ENCODE assay signal across 8 cellular contexts in the genomic region with DNA sequence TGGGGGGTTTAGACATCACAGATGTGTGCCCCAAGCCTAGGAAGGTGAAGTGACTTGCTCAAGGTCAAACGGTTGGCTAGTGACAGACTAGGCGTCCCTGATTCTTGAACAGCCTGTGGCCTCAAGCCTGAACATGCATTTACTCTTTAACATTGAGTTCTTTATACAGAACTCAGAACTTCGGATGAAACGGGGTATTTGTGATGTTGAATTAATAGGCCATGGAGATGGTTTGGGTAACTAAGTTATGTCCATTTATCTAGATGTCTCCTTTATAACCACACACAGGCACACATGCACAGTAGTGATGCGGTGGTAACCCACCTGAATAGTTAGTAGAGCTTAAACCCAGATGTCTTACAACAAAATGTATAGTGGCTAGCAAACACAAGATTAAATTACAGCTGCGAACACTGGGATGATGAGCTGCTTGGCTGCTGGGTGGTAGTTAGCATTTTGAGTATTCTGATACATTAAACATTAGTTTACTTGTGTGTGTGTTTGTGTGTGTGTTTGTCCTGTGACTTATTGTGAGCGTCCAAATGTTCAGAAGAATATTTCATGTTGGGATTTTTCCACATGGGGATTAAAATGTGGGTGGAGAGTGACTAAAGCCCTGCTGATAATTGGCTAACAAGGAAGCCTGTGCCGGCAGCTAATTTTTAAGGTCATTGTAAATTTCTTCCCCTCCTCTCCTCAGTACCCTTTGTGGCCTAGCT. TPM values are rescaled to one million over a fixed set of nuclear protein-coding genes. Genes with fewer than 3 reads are reported as not detected.
A peak's percentile ranks its signal among the peaks of the same experiment; 100 is the strongest.
DNase-seq lines count a peak whose midpoint lies in the region; ATAC-seq and TF ChIP-seq lines count a peak whose summit lies in the region.

No MANE protein-coding gene starts in this region.

- no peaks in the 10 kb centered on the region for H3K27me3 ChIP-seq in CD4-positive, alpha-beta T cell (ENCODE audit: control insufficient read depth, insufficient read depth, low read length)

- intact Hi-C loops in CD4-positive, alpha-beta T cell (cut with DNase I, micrococcal nuclease) = loop anchor here (2.0 to 5.0 kb wide), 7 partner anchors 13 to 223 kb away; a partner anchor contains a TSS

- peak overlapping the region; percentile 98 for H3K4me3 Mint-ChIP-seq in CD4-positive, alpha-beta T cell
- peak overlapping the region; percentile 29 to 96 (median 90) for H3K4me3 Mint-ChIP-seq in naive B cell

- no peak for ATAC-seq in CD4-positive, alpha-beta T cell (ENCODE audit: poor library complexity)
- ATAC-seq in naive B cell (ENCODE audit: low read depth in 2 of 2) (no peak), GM18870 (IDR thresholded peaks at IDR 0.05; ENCODE audit: unreplicated experiment) (no peak), HG03442 (IDR thresholded peaks at IDR 0.05; ENCODE audit: unreplicated experiment) (no peak), HG03196 (IDR thresholded peaks at IDR 0.05; ENCODE audit: unreplicated experiment) (no peak)

- POLR2A ChIA-PET in CD4-positive, alpha-beta T cell (lab: Charles Lee) = interaction anchor here (0.6 to 5.7 kb wide), 22 partner anchors 8 to 685 kb away, joined by 3 to 35 read pairs (median 4); a partner anchor contains a TSS

- peaks cover 42% of the 10 kb centered on the region for H3K36me3 Mint-ChIP-seq in CD4-positive, alpha-beta T cell (ENCODE audit: low read depth)
- no peaks in the 10 kb centered on the region for H3K36me3 Mint-ChIP-seq in naive B cell

- no peak for TF ChIP-seq CTCF in CD4-positive, alpha-beta T cell (IDR thresholded peaks at IDR 0.05)
- TF ChIP-seq CTCF in coronary artery (IDR thresholded peaks at IDR 0.05) = no peak

- CTCF ChIA-PET in CD4-positive, alpha-beta T cell (lab: Charles Lee) = interaction anchor here (1.0 to 1.7 kb wide), 3 partner anchors 11 to 236 kb away, joined by 4 to 5 read pairs (median 5); no protein-coding TSS in a partner anchor

- no peaks in the 10 kb centered on the region for H3K9me3 Mint-ChIP-seq in CD4-positive, alpha-beta T cell
- no peaks in the 10 kb centered on the region for H3K9me3 Mint-ChIP-seq in naive B cell

- no peaks in the 10 kb centered on the region for H3K9me3 ChIP-seq in CD4-positive, alpha-beta T cell (ENCODE audit: control insufficient read depth, low read length)

- no peaks in the 10 kb centered on the region for H3K27me3 Mint-ChIP-seq in CD4-positive, alpha-beta T cell
- peaks cover 0 to 14% (median 0%) of the 10 kb centered on the region in 3 donors for H3K27me3 Mint-ChIP-seq in naive B cell

- peaks cover 74% of the 10 kb centered on the region for H3K4me1 Mint-ChIP-seq in CD4-positive, alpha-beta T cell (ENCODE audit: low read depth)
- H3K4me1 Mint-ChIP-seq in naive B cell = peaks cover 46 to 52% (median 50%) of the 10 kb centered on the region in 3 donors

- no peak for DNase-seq in CD4-positive, alpha-beta T cell
- DNase-seq in NAMALWA (ENCODE audit: low spot score) (peak; percentile 51), coronary artery (ENCODE audit: low spot score) (no peak), naive B cell (no peak), activated gamma-delta T cell treated with Interleukin-2 at 50 U/mL for 16 hours (no peak)

- peak overlapping the region; percentile 98 for H3K4me3 ChIP-seq in coronary artery

- H3K27ac ChIP-seq in CD4-positive, alpha-beta T cell (ENCODE audit: low read depth, low read length) = peak overlapping the region; percentile 98
- H3K27ac ChIP-seq in coronary artery = peak overlapping the region; percentile 92 to 98

- peak overlapping the region; percentile 93 for H3K27ac Mint-ChIP-seq in CD4-positive, alpha-beta T cell
- peak overlapping the region in 3 of 6 donors; percentile 15 to 96 (median 72) for H3K27ac Mint-ChIP-seq in naive B cell

RNA-seq across cellular contexts. Expression of a gene that starts 2.3 kb away (rescaled TPM):
- total RNA-seq in CD4-positive, alpha-beta T cell = 100 to 1,000 TPM; 251 to 262 TPM
- polyA plus RNA-seq in naive B cell (ENCODE audit: low read depth in 6 of 6) = 10 to 100 TPM in 3 of 6 donors, 1 to 10 TPM in 3; 6.9 to 13.1 (median 10.2) TPM
